ENCODE assay signal across 8 cellular contexts in genomic region chr17:76529224-76529642, GRCh38. TPM values are rescaled to one million over a fixed set of nuclear protein-coding genes. Genes with fewer than 3 reads are reported as not detected.
A peak's percentile ranks its signal among the peaks of the same experiment; 100 is the strongest.
DNase-seq lines count a peak whose midpoint lies in the region; ATAC-seq and TF ChIP-seq lines count a peak whose summit lies in the region.

No MANE protein-coding gene starts in this region.

- peak overlapping the region; percentile 18 for H2BK5ac ChIP-seq in trophoblast cell (ENCODE audit: low read depth, low read length, poor library complexity)

- no peak overlapping the region for H4K8ac ChIP-seq in trophoblast cell (ENCODE audit: low read depth, low read length)

- H3K27me3 ChIP-seq in SJSA1 (replicated peaks) = no peaks in the 10 kb centered on the region
- H3K27me3 ChIP-seq in trophoblast cell (ENCODE audit: insufficient read depth, low read length) = no peaks in the 10 kb centered on the region

- no peak for ATAC-seq in HG03280 (IDR thresholded peaks at IDR 0.05; ENCODE audit: unreplicated experiment)
- no peak for ATAC-seq in T-cell (replicated peaks in 1 of 4)
- ATAC-seq in GM18511 (IDR thresholded peaks at IDR 0.05; ENCODE audit: unreplicated experiment) = no peak

- H3K27ac ChIP-seq in SJSA1 = peak overlapping the region; percentile 88
- H3K27ac ChIP-seq in trophoblast cell (ENCODE audit: low read depth, low read length) = peak overlapping the region; percentile 9

- H3K18ac ChIP-seq in trophoblast cell (ENCODE audit: low read length) = peak overlapping the region; percentile 66

- H3K27ac Mint-ChIP-seq in T-cell = peak overlapping the region in 1 of 2 donors; percentile 52

- H3K9me3 ChIP-seq in SJSA1 (replicated peaks) (no peaks in the 10 kb centered on the region), trophoblast cell (ENCODE audit: insufficient read depth, low read depth, low read length) (no peaks in the 10 kb centered on the region)

- TF ChIP-seq CTCF in fibroblast of villous mesenchyme (IDR thresholded peaks at IDR 0.05; ENCODE audit: insufficient read depth, low read depth, low read length) = no peak

- H3K36me3 Mint-ChIP-seq in T-cell = no peaks in the 10 kb centered on the region

- H3K23ac ChIP-seq in trophoblast cell (ENCODE audit: low read length) = no peak overlapping the region

- H3K36me3 ChIP-seq in SJSA1 = no peaks in the 10 kb centered on the region
- no peaks in the 10 kb centered on the region for H3K36me3 ChIP-seq in trophoblast cell (ENCODE audit: control insufficient read depth in 1 of 2, insufficient read depth in 2 of 2, low read length in 2 of 2)

- peak overlapping the region; percentile 74 for H2BK120ac ChIP-seq in trophoblast cell (ENCODE audit: insufficient read depth, low read length, poor library complexity)

- H3K14ac ChIP-seq in trophoblast cell (ENCODE audit: low read length) = peak overlapping the region; percentile 17

- H3K4me3 ChIP-seq in SJSA1 (no peak overlapping the region), fibroblast of villous mesenchyme (ENCODE audit: low read depth, low read length) (peak overlapping the region; percentile 9), trophoblast cell (ENCODE audit: low read depth, low read length) (no peak overlapping the region)

- H2AFZ ChIP-seq in trophoblast cell (ENCODE audit: insufficient read depth, low read length, poor library complexity) = no peak overlapping the region

- H3K4ac ChIP-seq in trophoblast cell (ENCODE audit: low read depth, low read length) = peak overlapping the region; percentile 32

- peaks cover 23% of the 10 kb centered on the region for H3K79me1 ChIP-seq in trophoblast cell (ENCODE audit: low read length)

- no CpG with 5 or more reads among the region's 9 CpGs for WGBS in trophoblast cell (ENCODE audit: extremely low coverage, insufficient coverage, insufficient read length)

- DNase-seq in CD1c-positive myeloid dendritic cell (ENCODE audit: extremely low spot score) (peak; percentile 63), SJSA1 (ENCODE audit: low read depth in 1 of 2, low spot score in 2 of 2) (peak; percentile 90), fibroblast of villous mesenchyme (ENCODE audit: low read depth) (peak; percentile 98), trophoblast cell (no peak), NCI-H1436 (lab: John Stamatoyannopoulos, UW) (no peak), T-cell (no peak)

- peak overlapping the region; percentile 36 for H2AK5ac ChIP-seq in trophoblast cell (ENCODE audit: low read length)

- peak overlapping the region in 1 of 3 donors; percentile 68 for H3K4me3 Mint-ChIP-seq in T-cell

- H3K4me1 ChIP-seq in SJSA1 (replicated peaks) (peaks cover 71% of the 10 kb centered on the region), trophoblast cell (ENCODE audit: control insufficient read depth in 1 of 2, insufficient read depth in 2 of 2, low read length in 2 of 2) (peaks cover 44 to 46% of the 10 kb centered on the region in 2 experiments)

- H4K12ac ChIP-seq in trophoblast cell (ENCODE audit: low read depth, low read length) = peak overlapping the region; percentile 26

- H3K79me2 ChIP-seq in trophoblast cell (ENCODE audit: control insufficient read depth, insufficient read depth, low read length, poor library complexity) = peaks cover 2% of the 10 kb centered on the region

- peaks cover 0 to 5% of the 10 kb centered on the region in 2 donors for H3K27me3 Mint-ChIP-seq in T-cell

- no peaks in the 10 kb centered on the region for H3K9me3 Mint-ChIP-seq in T-cell

- H4K91ac ChIP-seq in trophoblast cell (ENCODE audit: low read depth, low read length) = peak overlapping the region; percentile 53

- CTCF ChIA-PET in T-cell (lab: Charles Lee) = interaction anchor here (0.6 to 0.7 kb wide), 3 partner anchors 143 to 760 kb away, joined by 4 to 5 read pairs (median 4); no protein-coding TSS in a partner anchor

- no peak overlapping the region for H3K9ac ChIP-seq in trophoblast cell (ENCODE audit: low read length)

- H2BK12ac ChIP-seq in trophoblast cell (ENCODE audit: low read length) = peak overlapping the region; percentile 55

- POLR2A ChIA-PET in T-cell (lab: Charles Lee) = no interaction called here

- peaks cover 20 to 37% (median 25%) of the 10 kb centered on the region in 3 donors for H3K4me1 Mint-ChIP-seq in T-cell

- H3K4me2 ChIP-seq in trophoblast cell (ENCODE audit: low read length) = peak overlapping the region; percentile 23

RNA-seq across cellular contexts. Expression of gene CYGB, which starts 8.3 kb away (rescaled TPM):
- 4.4 and 5.2 TPM in 2 replicates for total RNA-seq in SJSA1 (2014; rRNA removed; shearing (Covaris generic))
- total RNA-seq in fibroblast of villous mesenchyme = 11.7 and 14.2 TPM in 2 replicates
- polyA plus RNA-seq in trophoblast cell (2013) = 5.7 and 6.8 TPM in 2 replicates
- under 1 TPM; 0.20 to 0.76 (median 0.65) TPM for total RNA-seq in T-cell

RNA-seq across cellular contexts. Expression of gene PRCD, which starts 10.6 kb away (rescaled TPM):
- total RNA-seq in SJSA1 (2014; rRNA removed; shearing (Covaris generic)) = 0.13 TPM in 1 of 2 replicates, not detected in the other
- total RNA-seq in fibroblast of villous mesenchyme = 1.6 and 2.2 TPM in 2 replicates
- 0.23 and 0.50 TPM in 2 replicates for polyA plus RNA-seq in trophoblast cell (2013)
- 1 to 10 TPM in 2 of 5 donors, under 1 TPM in 3; 0.66 to 1.3 (median 0.92) TPM for total RNA-seq in T-cell

RNA-seq across cellular contexts. Expression of gene RHBDF2, which starts 28.0 kb away (rescaled TPM):
- total RNA-seq in SJSA1 (2014; rRNA removed; shearing (Covaris generic)) = 5.8 and 9.2 TPM in 2 replicates
- total RNA-seq in fibroblast of villous mesenchyme (13.4 and 14.2 TPM in 2 replicates), T-cell (10 to 100 TPM; 35.2 to 99.0 (median 74.0) TPM)
- polyA plus RNA-seq in trophoblast cell (2013) = 11.1 and 11.6 TPM in 2 replicates

RNA-seq across cellular contexts. Expression of gene ST6GALNAC2, which starts 56.4 kb away (rescaled TPM):
- 0.84 TPM in 1 of 2 replicates, not detected in the other for total RNA-seq in SJSA1 (2014; rRNA removed; shearing (Covaris generic))
- 0.86 and 1.9 TPM in 2 replicates for total RNA-seq in fibroblast of villous mesenchyme
- 19.9 and 21.5 TPM in 2 replicates for polyA plus RNA-seq in trophoblast cell (2013)
- 1 to 10 TPM in 3 of 5 donors, under 1 TPM in 2; 0.55 to 4.7 (median 2.1) TPM for total RNA-seq in T-cell

Comparison
In these comparisons a context has a peak if more than half of its experiments do, and no peak if none do; other contexts are left out.
1. DNase-seq: peak in CD1c-positive myeloid dendritic cell (single experiment), SJSA1 (2 of 2) and fibroblast of villous mesenchyme (single experiment); none in trophoblast cell (0 of 2), NCI-H1436 (single experiment) and T-cell (0 of 34).